In genomic region chr12:50505945-50506344, GRCh38 we compare ENCODE assay signal across 7 cellular contexts. TPM values are rescaled to one million over a fixed set of nuclear protein-coding genes. Genes with fewer than 3 reads are reported as not detected.
DNase-seq lines count a peak whose midpoint lies in the region; ATAC-seq, FAIRE-seq and TF ChIP-seq lines count a peak whose summit lies in the region.

No MANE protein-coding gene starts in this region.

- H3K4me1 ChIP-seq in GM23338 (ENCODE audit: insufficient read depth) = peaks cover 17% of the 10 kb centered on the region
- H3K4me1 ChIP-seq in Peyer's patch = peaks cover 0 to 35% (median 18%) of the 10 kb centered on the region in 4 donors
- peaks cover 0 to 4% (median 2%) of the 10 kb centered on the region in 4 experiments; a peak in 3 of 7 replicates for H3K4me1 ChIP-seq in H1 (replicated peaks in 1 of 4; ENCODE audit: control insufficient read depth in 3 of 4, insufficient read depth in 4 of 4, low read length in 3 of 4)
- peaks cover 0 to 7% of the 10 kb centered on the region in 2 donors for H3K4me1 ChIP-seq in uterus

- H4K5ac ChIP-seq in H1 (ENCODE audit: insufficient read length, low read depth, low read length) = no peak overlapping the region

- TF ChIP-seq RAD21 in H1 (IDR thresholded peaks at IDR 0.05 in 1 of 2, conservative IDR thresholded peaks at IDR 0.05 in 1 of 2; ENCODE audit: low read depth in 2 of 2, low read length in 2 of 2) = no peak

- FAIRE-seq in H1 (lab: Jason Lieb, UNC) = no peak

- H3K4ac ChIP-seq in H1 (replicated peaks; ENCODE audit: insufficient read length, low read depth, low read length) = no peak overlapping the region

- peak overlapping the region; percentile 96 for H3K4me3 Mint-ChIP-seq in GM23338

- WGBS in H1 (ENCODE audit: extremely low coverage in 1 of 2, insufficient coverage in 1 of 2, insufficient read length in 1 of 2, insufficient replicate concordance in 2 of 2, low coverage in 1 of 2, low lambda C conversion rate in 2 of 2, missing lambda C conversion rate in 1 of 2), 2 experiments = 6% methylated on average over 3 of the region's 3 CpGs; no CpG with 5 or more reads in 1 of the 2 experiments

- H3K9ac ChIP-seq in H1 (replicated peaks in 1 of 4; ENCODE audit: extremely low read depth in 1 of 4, low read depth in 3 of 4, low read length in 3 of 4) = peak overlapping the region; percentile 9 to 92 (median 63); a peak in 3 of 7 replicates

- no peaks in the 10 kb centered on the region for H3F3A ChIP-seq in GM23338 (replicated peaks; ENCODE audit: low read depth)

- TF ChIP-seq POLR2A in Peyer's patch (IDR thresholded peaks at IDR 0.05) = no peak
- TF ChIP-seq POLR2A in H1 (IDR thresholded peaks at IDR 0.05; ENCODE audit: control extremely low read depth in 1 of 2, low read depth in 2 of 2, low read length in 2 of 2) = no peak
- TF ChIP-seq POLR2A in uterus (IDR thresholded peaks at IDR 0.05) = no peak

- no peak for ATAC-seq in GM23338
- no peak for ATAC-seq in HG03342 (IDR thresholded peaks at IDR 0.05; ENCODE audit: unreplicated experiment)
- no peak for ATAC-seq in GM19023 (IDR thresholded peaks at IDR 0.05; ENCODE audit: unreplicated experiment)

- H3K27me3 Mint-ChIP-seq in GM23338 (ENCODE audit: insufficient read depth, low read depth, poor library complexity) = peaks cover 7% of the 10 kb centered on the region

- H4K8ac ChIP-seq in H1 (ENCODE audit: extremely low read depth, insufficient read depth, low read length) = no peak overlapping the region

- H3K4me2 ChIP-seq in GM23338 = peak overlapping the region; percentile 88
- H3K4me2 ChIP-seq in H1 (ENCODE audit: insufficient read depth in 1 of 2, low read depth in 2 of 2, low read length in 2 of 2) = peak overlapping the region; percentile 74 to 87

- no peak overlapping the region for H3K23ac ChIP-seq in H1 (ENCODE audit: insufficient read length)

- no peak overlapping the region for H3K18ac ChIP-seq in H1 (ENCODE audit: extremely low read depth, low read length)

- no peak overlapping the region for H3K27ac Mint-ChIP-seq in GM23338

- H3K36me3 ChIP-seq in GM23338 (ENCODE audit: insufficient read depth) (no peaks in the 10 kb centered on the region), Peyer's patch (no peaks in the 10 kb centered on the region), H1 (ENCODE audit: control insufficient read depth in 2 of 4, insufficient read depth in 4 of 4, low read length in 3 of 4) (no peaks in the 10 kb centered on the region), uterus (no peaks in the 10 kb centered on the region)

- H3K79me2 ChIP-seq in GM23338 (replicated peaks; ENCODE audit: insufficient read depth) (peaks cover 58% of the 10 kb centered on the region), H1 (ENCODE audit: control insufficient read depth in 1 of 2, insufficient read depth in 2 of 2, low read length in 2 of 2) (peaks cover 21 to 56% of the 10 kb centered on the region in 2 experiments)

- POLR2A ChIA-PET in H1 (lab: Charles Lee; ENCODE audit: partially characterized antibody) = interaction anchor here (0.9 to 2.2 kb wide), 12 partner anchors 9 to 259 kb away, joined by 3 to 11 read pairs (median 4); partner anchors contain the start of gene ATF1

- H3K4me3 ChIP-seq in GM23338 = peak overlapping the region; percentile 73
- H3K4me3 ChIP-seq in Peyer's patch = peak overlapping the region; percentile 76 to 100 (median 91)
- H3K4me3 ChIP-seq in H1 (ENCODE audit: extremely low read depth in 1 of 4, insufficient read depth in 2 of 4, low read depth in 3 of 4, low read length in 4 of 4) = peak overlapping the region; percentile 46 to 94 (median 92)
- H3K4me3 ChIP-seq in uterus = peak overlapping the region; percentile 76 to 79

- H2AK5ac ChIP-seq in H1 (ENCODE audit: low read depth, low read length) = no peak overlapping the region

- peaks cover 3% of the 10 kb centered on the region; the same call in 2 of the 3 replicates for H3K9me3 Mint-ChIP-seq in GM23338

- H2BK20ac ChIP-seq in H1 (ENCODE audit: low read length) = no peak overlapping the region

- no peaks in the 10 kb centered on the region for H3K9me3 ChIP-seq in Peyer's patch
- no peaks in the 10 kb centered on the region for H3K9me3 ChIP-seq in H1 (ENCODE audit: insufficient read depth in 2 of 2, low read depth in 1 of 2, low read length in 1 of 2)
- no peaks in the 10 kb centered on the region for H3K9me3 ChIP-seq in uterus

- no peak overlapping the region for H3K14ac ChIP-seq in H1 (ENCODE audit: insufficient read length)

- H4K20me1 ChIP-seq in GM23338 (replicated peaks; ENCODE audit: insufficient read depth) (peaks cover 5% of the 10 kb centered on the region; the same call in 1 of the 2 replicates), H1 (replicated peaks in 1 of 2; ENCODE audit: control insufficient read depth in 1 of 2, insufficient read depth in 2 of 2, low read length in 2 of 2) (peaks cover 3 to 4% of the 10 kb centered on the region in 2 experiments)

- H3K79me1 ChIP-seq in H1 (ENCODE audit: low read depth, low read length) = peaks cover 6% of the 10 kb centered on the region; the same call in 1 of the 2 replicates

- TF ChIP-seq CTCF in GM23338 (conservative IDR thresholded peaks at IDR 0.05; ENCODE audit: low read depth in 2 of 2) (no peak), Peyer's patch (IDR thresholded peaks at IDR 0.05) (no peak), H1 (IDR thresholded peaks at IDR 0.05; ENCODE audit: control extremely low read depth in 1 of 3, insufficient read depth in 1 of 3, low read depth in 1 of 3, low read length in 3 of 3) (no peak), uterus (IDR thresholded peaks at IDR 0.05) (no peak)

- intact Hi-C loops in uterus (cut with DNase I; ENCODE audit: low total_unique reads) = loop anchor here (2.0 kb wide), 1 partner anchor 131 kb away; no protein-coding TSS in a partner anchor

- CTCF ChIA-PET in H1 (lab: Charles Lee; ENCODE audit: partially characterized antibody) = interaction anchor here (0.6 to 7.6 kb wide), 9 partner anchors 9 to 186 kb away, joined by 3 to 99 read pairs (median 4); no protein-coding TSS in a partner anchor

- H2BK120ac ChIP-seq in H1 (replicated peaks; ENCODE audit: low read depth, low read length) = no peak overlapping the region

- H3K27me3 ChIP-seq in GM23338 (ENCODE audit: insufficient read depth) (no peaks in the 10 kb centered on the region), Peyer's patch (no peaks in the 10 kb centered on the region), H1 (replicated peaks in 1 of 4; ENCODE audit: control insufficient read depth in 3 of 4, extremely low read depth in 1 of 4, insufficient read depth in 3 of 4, low read length in 3 of 4) (no peaks in the 10 kb centered on the region), uterus (no peaks in the 10 kb centered on the region)

- no peak overlapping the region for H4K91ac ChIP-seq in H1 (replicated peaks; ENCODE audit: insufficient read length, low read length)

- no peak overlapping the region for H2BK15ac ChIP-seq in H1 (ENCODE audit: low read length)

- DNase-seq in GM23338 (ENCODE audit: low spot score) (no peak), Peyer's patch (peak in 2 of 3 donors; percentile 70), H1 (ENCODE audit: low read depth in 1 of 2, low spot score in 2 of 2) (no peak), midbrain (lab: John Stamatoyannopoulos, UW) (peak; percentile 94), uterus (no peak)

- TF ChIP-seq EP300 in H1 (IDR thresholded peaks at IDR 0.05; ENCODE audit: borderline replicate concordance in 1 of 2, low read depth in 2 of 2, low read length in 2 of 2) = no peak

- peaks cover under 1% of the 10 kb centered on the region; the same call in 1 of the 3 replicates for H3K36me3 Mint-ChIP-seq in GM23338 (ENCODE audit: low read depth)

- H2AFZ ChIP-seq in GM23338 (no peak overlapping the region), H1 (ENCODE audit: low read length) (no peak overlapping the region; the same call in 1 of the 2 replicates)

- peaks cover 8% of the 10 kb centered on the region; the same call in 1 of the 2 replicates for H3K23me2 ChIP-seq in H1 (ENCODE audit: low read depth, low read length)

- H3K4me1 Mint-ChIP-seq in GM23338 = peaks cover 30% of the 10 kb centered on the region

- no peak overlapping the region for H2BK12ac ChIP-seq in H1 (ENCODE audit: low read depth, low read length)

- H3K9me2 ChIP-seq in GM23338 (ENCODE audit: insufficient read depth) = no peaks in the 10 kb centered on the region

- H2BK5ac ChIP-seq in H1 (ENCODE audit: low read depth, low read length) = no peak overlapping the region

- H3K56ac ChIP-seq in H1 (replicated peaks; ENCODE audit: insufficient read length, low read depth, low read length) = no peak overlapping the region

- H3K27ac ChIP-seq in GM23338 (ENCODE audit: low read depth) = no peak overlapping the region
- peak overlapping the region; percentile 91 to 95 (median 93) for H3K27ac ChIP-seq in Peyer's patch
- H3K27ac ChIP-seq in H1 (ENCODE audit: low read depth, low read length) = no peak overlapping the region
- H3K27ac ChIP-seq in uterus = peak overlapping the region; percentile 94 to 95

TF ChIP-seq in GM23338, 12 proteins besides CTCF, POLR2A, EP300 and RAD21 (continues in another document):
- TF ChIP-seq ZNF331 (CRISPR knock-in tag; IDR thresholded peaks at IDR 0.05; ENCODE audit: low read depth) = no peak
- no peak for TF ChIP-seq CREB1 (CRISPR knock-in tag; IDR thresholded peaks at IDR 0.05; ENCODE audit: low read depth)
- no peak for TF ChIP-seq STAT1 (IDR thresholded peaks at IDR 0.05; ENCODE audit: unreplicated experiment)

TF ChIP-seq in H1, 55 proteins besides CTCF, POLR2A, EP300 and RAD21 (continues in another document):
- TF ChIP-seq SUZ12 (IDR thresholded peaks at IDR 0.05; ENCODE audit: low read length) = no peak
- TF ChIP-seq MAFK (IDR thresholded peaks at IDR 0.05; ENCODE audit: low read depth, low read length) = no peak
- TF ChIP-seq EGR1 (IDR thresholded peaks at IDR 0.05; ENCODE audit: borderline replicate concordance, low read depth, low read length) = no peak
- no peak for TF ChIP-seq JUN (IDR thresholded peaks at IDR 0.05; ENCODE audit: low read depth, low read length)
- TF ChIP-seq BRCA1 (IDR thresholded peaks at IDR 0.05; ENCODE audit: low read depth, low read length) = no peak
- no peak for TF ChIP-seq TAF1 (IDR thresholded peaks at IDR 0.05; ENCODE audit: low read depth, low read length)
- TF ChIP-seq SRF (IDR thresholded peaks at IDR 0.05; ENCODE audit: low read depth, low read length) = no peak

RNA-seq across cellular contexts. Expression of gene DIP2B, which starts 1.2 kb away (rescaled TPM):
- total RNA-seq in GM23338 (2014; rRNA removed; shearing (Covaris generic)) = 35.0 and 36.4 TPM in 2 replicates
- 8.0 and 8.9 TPM in 2 replicates for polyA plus RNA-seq in GM23338 (2016; fragmentation: Nextera tagmentation; extraction: Ambion mirVana)
- total RNA-seq in Peyer's patch = 10 to 100 TPM; 28.0 to 73.4 (median 42.5) TPM
- total RNA-seq in H1 (2021; fragmentation: NEBNext Ultra II Directional; extraction: Animal tissue kit (Norgen Biotek cat#: 25700)) = 26.8 and 29.6 TPM in 2 replicates
- 10.3 and 11.1 TPM in 2 replicates for polyA plus RNA-seq in H1 (2011; rRNA removed)
- 13.1 TPM for polyA plus RNA-seq in H1 (2011; cell fraction: cytosol; rRNA removed)
- 20.8 TPM for polyA plus RNA-seq in H1 (2011; cell fraction: nucleus; rRNA removed)
- 10.1 to 14.1 TPM (median 12.7 TPM) in 4 replicates for polyA plus RNA-seq in H1 (2012, experiment 1 of 2)
- 1.1 TPM for polyA plus RNA-seq in H1 (2012, experiment 2 of 2)
- 8.3 TPM for polyA plus RNA-seq in H1 (2013, experiment 1 of 2)
- 7.7 TPM for polyA plus RNA-seq in H1 (2013, experiment 2 of 2)
- 55.8 and 63.9 TPM in 2 replicates for polyA minus RNA-seq in H1 (2011; rRNA and poly(A)+ RNA removed)
- polyA minus RNA-seq in H1 (2011; cell fraction: cytosol; rRNA and poly(A)+ RNA removed) = 23.8 TPM
- 33.5 TPM for polyA minus RNA-seq in H1 (2011; cell fraction: nucleus; rRNA and poly(A)+ RNA removed)
- total RNA-seq in uterus = 10 to 100 TPM in 2 of 4 donors, 1 to 10 TPM in 2; 5.6 to 47.0 (median 14.9) TPM

Comparison
In these comparisons a context has a peak if more than half of its experiments do, and no peak if none do; other contexts are left out.
1. DNase-seq: peak in Peyer's patch (2 of 3) and midbrain (single experiment); none in GM23338 (single experiment), H1 (0 of 2) and uterus (0 of 2).
2. H3K27ac ChIP-seq: peak in Peyer's patch (4 of 4) and uterus (2 of 2); none in GM23338 (single experiment) and H1 (single experiment).
3. Peak in every context shown above with its lines, with median percentiles within 50 percentile points of each other: H3K4me3 ChIP-seq.